8 cellular contexts compared by ENCODE assay signal in genomic region chr19:51571599-51571998, GRCh38. TPM values are rescaled to one million over a fixed set of nuclear protein-coding genes. Genes with fewer than 3 reads are reported as not detected.
DNase-seq lines count a peak whose midpoint lies in the region; ATAC-seq, FAIRE-seq and TF ChIP-seq lines count a peak whose summit lies in the region.

No MANE protein-coding gene starts in this region.

- H3K4me1 Mint-ChIP-seq in activated naive CD8-positive, alpha-beta T cell (ENCODE audit: low read depth) = peaks cover 31% of the 10 kb centered on the region

- DNase-seq in NCI-H82 (lab: John Stamatoyannopoulos, UW) (peak; percentile 24), NCI-H82 treated with DMSO at 0.1 percent for 48 hours (lab: John Stamatoyannopoulos, UW; ENCODE audit: unreplicated experiment) (no peak), kidney (no peak), substantia nigra (lab: John Stamatoyannopoulos, UW) (peak in 3 of 49 donors; percentile 6 to 36 (median 18)), T1000 (lab: John Stamatoyannopoulos, UW) (no peak), DMS79 treated with DMSO at 0.1 percent for 48 hours (lab: John Stamatoyannopoulos, UW) (no peak)

- H3K9ac ChIP-seq in kidney (ENCODE audit: low read length in 2 of 2) = peak overlapping the region; percentile 15 to 46

- H3K27me3 Mint-ChIP-seq in activated naive CD8-positive, alpha-beta T cell = peaks cover 2% of the 10 kb centered on the region

- peaks cover 0 to 5% of the 10 kb centered on the region in 2 donors for H3K36me3 ChIP-seq in kidney (ENCODE audit: control insufficient read depth in 1 of 2, insufficient read depth in 2 of 2, low read length in 2 of 2)

- H3K9me3 ChIP-seq in kidney (ENCODE audit: control insufficient read depth in 1 of 2, low read length in 2 of 2) = no peaks in the 10 kb centered on the region

- H3K4me1 ChIP-seq in kidney (ENCODE audit: control insufficient read depth in 1 of 2, insufficient read depth in 1 of 2, low read depth in 1 of 2, low read length in 2 of 2) = peaks cover 0 to 9% of the 10 kb centered on the region in 2 donors

- no peak for ATAC-seq in HG03521 (IDR thresholded peaks at IDR 0.05; ENCODE audit: unreplicated experiment)

- TF ChIP-seq CTCF in kidney (IDR thresholded peaks at IDR 0.05; ENCODE audit: borderline replicate concordance, extremely low read depth, insufficient read depth) = no peak

- H3K9me3 Mint-ChIP-seq in activated naive CD8-positive, alpha-beta T cell (ENCODE audit: low read depth) = no peaks in the 10 kb centered on the region

- peaks cover 7% of the 10 kb centered on the region for H3K36me3 Mint-ChIP-seq in activated naive CD8-positive, alpha-beta T cell

- H3K4me3 ChIP-seq in kidney (ENCODE audit: low read length in 2 of 2) = peak overlapping the region; percentile 87 to 97

- peak overlapping the region; percentile 100 for H3K4me3 Mint-ChIP-seq in activated naive CD8-positive, alpha-beta T cell

- peak overlapping the region; percentile 95 for H3K27ac Mint-ChIP-seq in activated naive CD8-positive, alpha-beta T cell

- FAIRE-seq in kidney (lab: Jason Lieb, UNC) = no peak

- no peak overlapping the region for H3K27ac ChIP-seq in kidney (ENCODE audit: low read depth in 2 of 2, low read length in 2 of 2)
- H3K27ac ChIP-seq in substantia nigra (ENCODE audit: low read depth, low read length, poor library complexity, severe bottlenecking) = peak overlapping the region; percentile 67

- intact Hi-C loops in kidney (cut with DNase I) = no loop called here

RNA-seq across cellular contexts. Expression of gene ZNF175, which starts 0.5 kb away (rescaled TPM):
- total RNA-seq in kidney = 20.1 TPM
- 3.3 TPM for polyA plus RNA-seq in kidney (ENCODE audit: insufficient read depth, low read depth, low replicate concordance)

RNA-seq across cellular contexts. Expression of gene SIGLEC6, which starts 40.1 kb away (rescaled TPM):
- 4.8 TPM for total RNA-seq in kidney
- not detected for polyA plus RNA-seq in kidney (ENCODE audit: insufficient read depth, low read depth, low replicate concordance)

RNA-seq across cellular contexts. Expression of gene SIGLEC5, which starts 58.6 kb away (rescaled TPM):
- total RNA-seq in kidney = not detected
- polyA plus RNA-seq in kidney (ENCODE audit: insufficient read depth, low read depth, low replicate concordance) = not detected
